8 cellular contexts compared by ENCODE assay signal in the genomic region with DNA sequence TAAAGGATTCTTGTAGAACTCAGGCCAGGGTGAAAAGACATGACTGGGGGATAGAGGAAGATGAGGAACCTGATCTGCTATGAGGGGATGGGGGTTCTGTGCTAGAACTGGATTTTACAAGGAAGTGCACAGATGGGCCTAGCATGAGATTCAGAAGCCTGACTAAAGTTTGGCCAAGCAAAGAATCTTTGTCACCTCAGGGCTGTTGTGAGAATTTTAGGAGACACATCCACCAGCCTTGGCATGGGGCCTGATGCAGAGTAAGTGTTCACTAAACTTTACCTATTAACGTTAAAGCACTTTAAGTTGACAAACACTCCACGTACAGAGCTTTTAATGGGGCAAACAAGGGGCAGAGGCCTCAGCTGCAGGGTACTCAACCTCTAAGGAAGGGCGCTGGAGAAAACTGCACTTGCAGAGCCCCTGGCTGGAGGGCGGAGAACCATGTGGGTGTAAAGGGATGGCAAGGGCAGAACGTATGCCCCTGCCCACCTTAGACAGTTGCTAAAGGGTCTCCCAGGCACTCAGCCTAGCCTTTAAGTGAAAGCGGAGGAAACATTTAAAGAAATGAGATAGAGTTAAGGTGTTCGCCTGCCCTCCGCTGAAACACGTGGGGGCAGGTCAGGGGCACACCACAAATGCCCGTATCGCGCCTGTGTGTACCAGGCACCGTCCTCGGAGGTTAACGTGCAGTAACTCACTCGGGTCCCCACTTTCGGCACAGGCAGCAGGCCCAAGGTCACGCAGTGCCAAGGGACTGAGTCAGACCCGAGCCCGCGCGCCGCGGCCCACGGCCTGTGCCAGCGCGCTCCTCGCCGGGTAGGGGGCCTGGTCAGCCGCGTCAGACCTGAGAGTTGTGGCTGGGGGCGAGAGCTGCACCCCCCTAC. TPM values are rescaled to one million over a fixed set of nuclear protein-coding genes. Genes with fewer than 3 reads are reported as not detected.
DNase-seq lines count a peak whose midpoint lies in the region; ATAC-seq and TF ChIP-seq lines count a peak whose summit lies in the region.

No MANE protein-coding gene starts in this region.

- peaks cover 31% of the 10 kb centered on the region for H3K4me1 Mint-ChIP-seq in nephron

- H3K4me3 Mint-ChIP-seq in nephron, result peak overlapping the region; percentile 77 to 85 (median 78)

- no peak for TF ChIP-seq CTCF in AG04450 (IDR thresholded peaks at IDR 0.05; ENCODE audit: low read depth, low read length)
- TF ChIP-seq CTCF in epithelial cell of proximal tubule (conservative IDR thresholded peaks at IDR 0.05; ENCODE audit: low read depth, low read length), result no peak
- no peak for TF ChIP-seq CTCF in nephron (IDR thresholded peaks at IDR 0.05; ENCODE audit: unreplicated experiment in 3 of 3)

- H3K4me3 ChIP-seq in AG04450 (ENCODE audit: low read depth, low read length) (peak overlapping the region; percentile 58), epithelial cell of proximal tubule (ENCODE audit: low read depth, low read length) (peak overlapping the region; percentile 55)

- ATAC-seq in GM21529 (IDR thresholded peaks at IDR 0.05; ENCODE audit: unreplicated experiment) (peak; percentile 5), HG02870 (IDR thresholded peaks at IDR 0.05; ENCODE audit: unreplicated experiment) (no peak)

- H3K27ac Mint-ChIP-seq in nephron, result peak overlapping the region; percentile 32 to 72 (median 62)

- H3K9me3 Mint-ChIP-seq in nephron, result no peaks in the 10 kb centered on the region

- DNase-seq in AG04450 (ENCODE audit: low read depth, low spot score), result no peak
- DNase-seq in SW480 (ENCODE audit: low spot score), result peak; percentile 60
- DNase-seq in epithelial cell of proximal tubule (ENCODE audit: low read depth), result no peak
- no peak for DNase-seq in GF-D8 (lab: John Stamatoyannopoulos, UW)
- DNase-seq in NOMO-1 (lab: John Stamatoyannopoulos, UW; ENCODE audit: unreplicated experiment in 2 of 2), result no peak

- CTCF ChIA-PET in AG04450 (lab: Charles Lee), result interaction anchor here (0.8 kb wide), 1 partner anchor 290 kb away, joined by 3 read pairs; no protein-coding TSS in a partner anchor

- H3K36me3 Mint-ChIP-seq in nephron (ENCODE audit: low read depth), result peaks cover 12% of the 10 kb centered on the region

- no peak overlapping the region for H3K27ac ChIP-seq in AG04450 (ENCODE audit: low read depth, low read length)

- H3K9me3 ChIP-seq in AG04450 (ENCODE audit: control insufficient read depth, insufficient read depth, low read length), result no peaks in the 10 kb centered on the region

- POLR2A ChIA-PET in AG04450 (lab: Yijun Ruan, JAX), result interaction anchor here (1.0 to 1.1 kb wide), 6 partner anchors 95 to 454 kb away, joined by 3 to 5 read pairs (median 3); no protein-coding TSS in a partner anchor

- H3K27me3 Mint-ChIP-seq in nephron (ENCODE audit: low read depth), result no peaks in the 10 kb centered on the region

- H3K27me3 ChIP-seq in AG04450 (ENCODE audit: control insufficient read depth, insufficient read depth, low read length), result no peaks in the 10 kb centered on the region

RNA-seq across cellular contexts. Expression of gene MRPS6, which starts 1.0 kb away (rescaled TPM):
- polyA plus RNA-seq in AG04450 (2011; rRNA removed), result 31.4 and 35.8 TPM in 2 replicates
- 10.4 and 14.3 TPM in 2 replicates for polyA minus RNA-seq in AG04450 (2011; rRNA and poly(A)+ RNA removed)
- 48.3 and 48.9 TPM in 2 replicates for total RNA-seq in epithelial cell of proximal tubule

RNA-seq across cellular contexts. Expression of gene SLC5A3, which starts 1.0 kb away (rescaled TPM):
- polyA plus RNA-seq in AG04450 (2011; rRNA removed), result 7.1 and 9.5 TPM in 2 replicates
- polyA minus RNA-seq in AG04450 (2011; rRNA and poly(A)+ RNA removed), result 18.4 and 30.6 TPM in 2 replicates
- total RNA-seq in epithelial cell of proximal tubule, result 13.1 and 13.7 TPM in 2 replicates
